9 cellular contexts compared by ENCODE assay signal in genomic region chr22:50148991-50149721, GRCh38. TPM values are rescaled to one million over a fixed set of nuclear protein-coding genes. Genes with fewer than 3 reads are reported as not detected.
DNase-seq lines count a peak whose midpoint lies in the region; ATAC-seq and TF ChIP-seq lines count a peak whose summit lies in the region.
"Had no signal": no experiment of that assay in that cellular context is flagged by ENCODE, and none has a peak within 500 bp of the region (broad histone marks: within the 10 kb centered on the region; RNA-seq: fewer than 3 reads in every experiment).

No MANE protein-coding gene starts in this region.

- no peaks in the 10 kb centered on the region for H3K36me3 ChIP-seq in gastroesophageal sphincter

- H3K27ac ChIP-seq in gastroesophageal sphincter: no peak overlapping the region

- intact Hi-C loops in activated T-helper 1 cell treated with anti-CD3 and anti-CD28 coated beads, Interleukin-12 subunit alpha, Interleukin-12 subunit beta, Interleukin-2, Interleukin-4 antibody, amounts not matched to agents 30 ng/mL and 10 ng/mL and 1 ng/mL, durations not matched to agents 14 hours and 24 hours and 36 hours (cut with micrococcal nuclease): loop anchor here (1.0 to 2.0 kb wide), 7 partner anchors 41 to 382 kb away; partner anchors contain the start of gene SELENOO
- intact Hi-C loops in lower leg skin (cut with DNase I; ENCODE audit: low total_unique reads): no loop called here

- ATAC-seq in gastroesophageal sphincter (no peak), HG03378 (IDR thresholded peaks at IDR 0.05; ENCODE audit: unreplicated experiment) (no peak)

- TF ChIP-seq POLR2A in gastroesophageal sphincter (IDR thresholded peaks at IDR 0.05) (no peak), lower leg skin (IDR thresholded peaks at IDR 0.05) (no peak)

- no peaks in the 10 kb centered on the region for H3K9me3 Mint-ChIP-seq in activated T-helper 1 cell treated with anti-CD3 and anti-CD28 coated beads, Interleukin-12 subunit alpha, Interleukin-12 subunit beta, Interleukin-2, Interleukin-4 antibody, amounts not matched to agents 30 ng/mL and 10 ng/mL and 1 ng/mL, durations not matched to agents 14 hours and 24 hours and 36 hours

- DNase-seq in DMS 273 treated with DMSO at 0.1 percent for 48 hours (lab: John Stamatoyannopoulos, UW) (peak; percentile 24), HS-27A (ENCODE audit: low read depth) (peak; percentile 20), RPMI8226 (peak; percentile 87), renal cortical epithelial cell (ENCODE audit: low read depth) (peak; percentile 54), lower leg skin (ENCODE audit: low spot score in 2 of 2) (no peak)
- DNase-seq in activated T-helper 1 cell treated with anti-CD3 and anti-CD28 coated beads, Interleukin-12 subunit alpha, Interleukin-12 subunit beta, Interleukin-2, Interleukin-4 antibody, amounts not matched to agents 30 ng/mL and 10 ng/mL and 1 ng/mL, durations not matched to agents 14 hours and 24 hours and 36 hours (ENCODE audit: low spot score): peak; percentile 61

- no peak overlapping the region for H3K4me3 Mint-ChIP-seq in activated T-helper 1 cell treated with anti-CD3 and anti-CD28 coated beads, Interleukin-12 subunit alpha, Interleukin-12 subunit beta, Interleukin-2, Interleukin-4 antibody, amounts not matched to agents 30 ng/mL and 10 ng/mL and 1 ng/mL, durations not matched to agents 14 hours and 24 hours and 36 hours

- TF ChIP-seq CTCF in gastroesophageal sphincter (IDR thresholded peaks at IDR 0.05): peak in 3 of 4 experiments; percentile 36 to 69 (median 64)
- TF ChIP-seq CTCF in lower leg skin (IDR thresholded peaks at IDR 0.05): no peak

- H3K4me3 ChIP-seq in gastroesophageal sphincter (no peak overlapping the region), lower leg skin (ENCODE audit: low read depth, poor library complexity, severe bottlenecking) (no peak overlapping the region)

- no peaks in the 10 kb centered on the region for H3K27me3 Mint-ChIP-seq in activated T-helper 1 cell treated with anti-CD3 and anti-CD28 coated beads, Interleukin-12 subunit alpha, Interleukin-12 subunit beta, Interleukin-2, Interleukin-4 antibody, amounts not matched to agents 30 ng/mL and 10 ng/mL and 1 ng/mL, durations not matched to agents 14 hours and 24 hours and 36 hours (ENCODE audit: insufficient read depth)

- no peak for TF ChIP-seq EP300 in gastroesophageal sphincter (IDR thresholded peaks at IDR 0.05)

- no peaks in the 10 kb centered on the region for H3K36me3 Mint-ChIP-seq in activated T-helper 1 cell treated with anti-CD3 and anti-CD28 coated beads, Interleukin-12 subunit alpha, Interleukin-12 subunit beta, Interleukin-2, Interleukin-4 antibody, amounts not matched to agents 30 ng/mL and 10 ng/mL and 1 ng/mL, durations not matched to agents 14 hours and 24 hours and 36 hours (ENCODE audit: low read depth)

- H3K4me1 Mint-ChIP-seq in activated T-helper 1 cell treated with anti-CD3 and anti-CD28 coated beads, Interleukin-12 subunit alpha, Interleukin-12 subunit beta, Interleukin-2, Interleukin-4 antibody, amounts not matched to agents 30 ng/mL and 10 ng/mL and 1 ng/mL, durations not matched to agents 14 hours and 24 hours and 36 hours (ENCODE audit: low read depth): peaks cover 8% of the 10 kb centered on the region

- no peak overlapping the region for H3K27ac Mint-ChIP-seq in activated T-helper 1 cell treated with anti-CD3 and anti-CD28 coated beads, Interleukin-12 subunit alpha, Interleukin-12 subunit beta, Interleukin-2, Interleukin-4 antibody, amounts not matched to agents 30 ng/mL and 10 ng/mL and 1 ng/mL, durations not matched to agents 14 hours and 24 hours and 36 hours

- 20 to 63% methylated on average over 1 to 5 of the region's 22 CpGs for WGBS in gastroesophageal sphincter (ENCODE audit: low coverage in 1 of 2), 2 donors
- 29 to 36% methylated on average over 21 to 22 of the region's 22 CpGs for WGBS in lower leg skin, 2 donors

- peaks cover 11% of the 10 kb centered on the region for H3K27me3 ChIP-seq in gastroesophageal sphincter

- no peaks in the 10 kb centered on the region for H3K9me3 ChIP-seq in gastroesophageal sphincter

- H3K4me1 ChIP-seq in gastroesophageal sphincter: peaks cover 0 to 4% (median 0%) of the 10 kb centered on the region in 3 donors

RNA-seq across cellular contexts. Expression of gene PANX2, which starts 21.4 kb away (rescaled TPM):
- 0.36 and 0.64 TPM in 2 replicates for total RNA-seq in activated T-helper 1 cell treated with anti-CD3 and anti-CD28 coated beads, Interleukin-12 subunit alpha, Interleukin-12 subunit beta, Interleukin-2, Interleukin-4 antibody, amounts not matched to agents 30 ng/mL and 10 ng/mL and 1 ng/mL, durations not matched to agents 14 hours and 24 hours and 36 hours
- total RNA-seq in gastroesophageal sphincter (under 1 TPM in 2 of 4 donors, not detected in 2; 0.13 to 0.46 TPM), renal cortical epithelial cell (not detected in 2 replicates), lower leg skin (1 to 10 TPM; 1.4 to 4.3 (median 1.8) TPM)

RNA-seq across cellular contexts. Expression of gene TRABD, which starts 36.6 kb away (rescaled TPM):
- total RNA-seq in activated T-helper 1 cell treated with anti-CD3 and anti-CD28 coated beads, Interleukin-12 subunit alpha, Interleukin-12 subunit beta, Interleukin-2, Interleukin-4 antibody, amounts not matched to agents 30 ng/mL and 10 ng/mL and 1 ng/mL, durations not matched to agents 14 hours and 24 hours and 36 hours: 94.1 and 96.8 TPM in 2 replicates
- total RNA-seq in gastroesophageal sphincter: 10 to 100 TPM; 15.7 to 22.0 (median 19.0) TPM
- 24.7 and 37.4 TPM in 2 replicates for total RNA-seq in renal cortical epithelial cell
- total RNA-seq in lower leg skin: 10 to 100 TPM; 31.5 to 62.7 (median 46.4) TPM

RNA-seq across cellular contexts. Expression of gene SELENOO, which starts 51.7 kb away (rescaled TPM):
- 23.7 and 25.9 TPM in 2 replicates for total RNA-seq in activated T-helper 1 cell treated with anti-CD3 and anti-CD28 coated beads, Interleukin-12 subunit alpha, Interleukin-12 subunit beta, Interleukin-2, Interleukin-4 antibody, amounts not matched to agents 30 ng/mL and 10 ng/mL and 1 ng/mL, durations not matched to agents 14 hours and 24 hours and 36 hours
- total RNA-seq in gastroesophageal sphincter: 10 to 100 TPM; 19.9 to 42.6 (median 27.3) TPM
- 23.4 and 26.7 TPM in 2 replicates for total RNA-seq in renal cortical epithelial cell
- total RNA-seq in lower leg skin: 10 to 100 TPM; 33.3 to 52.3 (median 43.1) TPM

RNA-seq across cellular contexts. Expression of gene MOV10L1, which starts 59.4 kb away (rescaled TPM):
- total RNA-seq in activated T-helper 1 cell treated with anti-CD3 and anti-CD28 coated beads, Interleukin-12 subunit alpha, Interleukin-12 subunit beta, Interleukin-2, Interleukin-4 antibody, amounts not matched to agents 30 ng/mL and 10 ng/mL and 1 ng/mL, durations not matched to agents 14 hours and 24 hours and 36 hours: not detected in 2 replicates
- total RNA-seq in gastroesophageal sphincter: under 1 TPM in 1 of 4 donors, not detected in 3; 0.78 TPM
- not detected in 2 replicates for total RNA-seq in renal cortical epithelial cell
- 1 to 10 TPM in 2 of 4 donors, under 1 TPM in 1, not detected in 1; 0.13 to 1.7 (median 1.6) TPM for total RNA-seq in lower leg skin
- total RNA-seq: activated CD8-positive, alpha-beta memory T cell treated with anti-CD3 and anti-CD28 coated beads for 36 hours had no signal

Comparison
In these comparisons a context has a peak if more than half of its experiments do, and no peak if none do; other contexts are left out.
1. DNase-seq: peak in DMS 273 treated with DMSO at 0.1 percent for 48 hours (single experiment), HS-27A (single experiment), RPMI8226 (single experiment), activated T-helper 1 cell treated with anti-CD3 and anti-CD28 coated beads, Interleukin-12 subunit alpha, Interleukin-12 subunit beta, Interleukin-2, Interleukin-4 antibody, amounts not matched to agents 30 ng/mL and 10 ng/mL and 1 ng/mL, durations not matched to agents 14 hours and 24 hours and 36 hours (single experiment) and renal cortical epithelial cell (single experiment); none in lower leg skin (0 of 2).
2. CTCF ChIP-seq: peak in gastroesophageal sphincter (3 of 4); none in lower leg skin (0 of 3).